8 cellular contexts compared by ENCODE assay signal in genomic region chr9:72365525-72366256, GRCh38. TPM values are rescaled to one million over a fixed set of nuclear protein-coding genes. Genes with fewer than 3 reads are reported as not detected.
A peak's percentile ranks its signal among the peaks of the same experiment; 100 is the strongest.
DNase-seq lines count a peak whose midpoint lies in the region; ATAC-seq and TF ChIP-seq lines count a peak whose summit lies in the region.

No MANE protein-coding gene starts in this region.

- H3K36me3 ChIP-seq in kidney epithelial cell (ENCODE audit: control insufficient read depth, insufficient read depth, low read length), result no peaks in the 10 kb centered on the region

- peak overlapping the region; percentile 44 for H3K4me3 ChIP-seq in kidney epithelial cell (ENCODE audit: low read depth, low read length)

- DNase-seq in SIG-M5 treated with dmso at 0.1 percent for 504 hours (lab: John Stamatoyannopoulos, UW; ENCODE audit: unreplicated experiment) (peak; percentile 82), SIG-M5 (lab: John Stamatoyannopoulos, UW) (no peak), NCI-H2196 (lab: John Stamatoyannopoulos, UW; ENCODE audit: unreplicated experiment) (peak; percentile 66), kidney epithelial cell (ENCODE audit: low read depth) (peak; percentile 56)
- DNase-seq in activated CD4-positive, alpha-beta T cell treated with anti-CD3 and anti-CD28 coated beads for 4 hours, result peak; percentile 55 to 63
- DNase-seq in stimulated activated CD4-positive, alpha-beta T cell treated with anti-CD3 and anti-CD28 coated beads, Interleukin-12 subunit alpha, Interleukin-12 subunit beta, amount 100 ng/mL, for 48 hours (ENCODE audit: low read depth in 2 of 3, low spot score in 1 of 3), result peak; percentile 14 to 36 (median 31)

- peak overlapping the region; percentile 100 for H3K27ac ChIP-seq in cingulate gyrus (ENCODE audit: low read depth, low read length)

- TF ChIP-seq CTCF in kidney epithelial cell (IDR thresholded peaks at IDR 0.05; ENCODE audit: insufficient read depth, low read length, poor library complexity, severe bottlenecking), result peak; percentile 28

- H3K27me3 ChIP-seq in kidney epithelial cell (ENCODE audit: control insufficient read depth, insufficient read depth, low read length), result no peaks in the 10 kb centered on the region

- peak; percentile 43 for ATAC-seq in HG03045 (IDR thresholded peaks at IDR 0.05; ENCODE audit: unreplicated experiment)

RNA-seq across cellular contexts. Expression of gene ZFAND5, which starts 0.7 kb away (rescaled TPM):
- 162 and 178 TPM in 2 replicates for total RNA-seq in kidney epithelial cell
